In the genomic region with DNA sequence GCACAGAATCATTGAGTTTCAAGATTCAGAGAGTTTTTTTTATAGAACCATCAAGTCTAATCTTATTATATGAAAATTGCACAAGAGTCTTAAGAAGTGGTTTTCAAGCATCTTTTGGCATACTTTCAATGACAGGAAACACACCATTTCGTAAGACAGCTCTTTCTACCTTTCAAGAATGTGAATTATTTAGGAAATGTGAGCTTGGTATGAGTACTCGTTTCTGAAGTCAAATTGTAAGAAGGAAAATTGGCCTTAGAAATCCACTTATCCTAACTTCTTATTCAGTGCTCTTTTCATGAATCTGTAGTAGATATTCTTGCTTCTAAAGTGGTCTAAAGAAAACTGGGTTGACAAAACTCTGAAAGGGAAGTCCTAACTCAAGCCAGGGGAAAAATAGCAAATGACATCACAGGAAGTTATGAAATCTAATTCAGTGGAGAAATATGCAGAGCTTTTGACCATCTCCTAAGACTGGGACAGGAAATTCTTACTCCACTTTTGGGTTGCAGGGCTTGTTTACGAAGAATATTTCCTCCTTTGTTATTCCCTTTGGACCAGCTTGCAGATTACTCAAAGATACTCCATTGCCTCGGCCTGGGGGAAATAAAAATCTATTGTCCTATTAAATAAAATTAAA, we compare ENCODE assay signal across 10 cellular contexts. TPM values are rescaled to one million over a fixed set of nuclear protein-coding genes. Genes with fewer than 3 reads are reported as not detected.
DNase-seq lines count a peak whose midpoint lies in the region; ATAC-seq, FAIRE-seq and TF ChIP-seq lines count a peak whose summit lies in the region.
"Had no signal": no experiment of that assay in that cellular context is flagged by ENCODE, and none has a peak within 500 bp of the region (broad histone marks: within the 10 kb centered on the region; RNA-seq: fewer than 3 reads in every experiment).

No MANE protein-coding gene starts in this region.

- no peak for TF ChIP-seq POLR2A in HepG2 (IDR thresholded peaks at IDR 0.05; ENCODE audit: insufficient read depth in 1 of 2, low read depth in 2 of 2, low read length in 2 of 2)

- no peaks in the 10 kb centered on the region for H4K20me1 ChIP-seq in HepG2 (ENCODE audit: insufficient read depth, low read length)

- H3K36me3 ChIP-seq in liver (ENCODE audit: control insufficient read depth in 4 of 4, insufficient read depth in 3 of 4, low read depth in 1 of 4, low read length in 3 of 4) (peaks cover 0 to 2% (median 0%) of the 10 kb centered on the region in 4 donors), HepG2 (replicated peaks in 1 of 2; ENCODE audit: control insufficient read depth in 1 of 2, insufficient read depth in 2 of 2, low read length in 2 of 2) (no peaks in the 10 kb centered on the region), MG63 (no peaks in the 10 kb centered on the region)
- H3K36me3 ChIP-seq: BE2C had no signal

- TF ChIP-seq EP300 in HepG2 (IDR thresholded peaks at IDR 0.05; ENCODE audit: low read depth in 2 of 2, low read length in 2 of 2) (no peak), HepG2 (CRISPR knock-in tag; IDR thresholded peaks at IDR 0.05; ENCODE audit: borderline replicate concordance) (no peak)

- H3K36me3 Mint-ChIP-seq in mesothelial cell of epicardium: peaks cover 2% of the 10 kb centered on the region

- CTCF ChIA-PET in HepG2 (lab: Yijun Ruan, JAX; ENCODE audit: low intra/inter-chr PET ratio, low total read pairs): no interaction called here

- H3K4me3 ChIP-seq in liver (ENCODE audit: low read depth in 1 of 3, low read length in 3 of 3) (no peak overlapping the region), HepG2 (replicated peaks in 1 of 3; ENCODE audit: insufficient read depth in 1 of 3, low read depth in 2 of 3, low read length in 3 of 3) (no peak overlapping the region), MG63 (no peak overlapping the region)

- TF ChIP-seq CTCF in liver (IDR thresholded peaks at IDR 0.05; ENCODE audit: low read depth, low read length, missing input control): no peak
- no peak for TF ChIP-seq CTCF in HepG2 (CRISPR knock-in tag; IDR thresholded peaks at IDR 0.05)
- no peak for TF ChIP-seq CTCF in mesothelial cell of epicardium (IDR thresholded peaks at IDR 0.05; ENCODE audit: unreplicated experiment)

- H3K27me3 ChIP-seq in liver (ENCODE audit: control insufficient read depth in 4 of 4, insufficient read depth in 4 of 4, low read length in 3 of 4) (no peaks in the 10 kb centered on the region), HepG2 (ENCODE audit: control insufficient read depth in 1 of 2, insufficient read depth in 2 of 2, low read length in 2 of 2) (no peaks in the 10 kb centered on the region), MG63 (no peaks in the 10 kb centered on the region)
- H3K27me3 ChIP-seq: BE2C had no signal

- no peaks in the 10 kb centered on the region for H3K27me3 Mint-ChIP-seq in mesothelial cell of epicardium (ENCODE audit: low read depth)

- no peak overlapping the region for H3K4me3 Mint-ChIP-seq in mesothelial cell of epicardium

- POLR2A ChIA-PET in HepG2 (lab: Yijun Ruan, JAX): no interaction called here

- H3K4me2 ChIP-seq in HepG2 (ENCODE audit: low read depth, low read length): no peak overlapping the region

- H3K79me2 ChIP-seq in HepG2 (ENCODE audit: insufficient read depth, low read length): no peaks in the 10 kb centered on the region

- H3K4me1 Mint-ChIP-seq in mesothelial cell of epicardium: peaks cover 11% of the 10 kb centered on the region

- no TSS peak for BruUV-seq in HepG2 (replicated peaks; lab: Mats Ljungman, UMichigan)

- peak overlapping the region; percentile 52 for H3K27ac Mint-ChIP-seq in mesothelial cell of epicardium

- peaks cover 7% of the 10 kb centered on the region for H3K9me3 Mint-ChIP-seq in mesothelial cell of epicardium

- WGBS in liver: 54% methylated on average over 4 of the region's 4 CpGs
- under 1% methylated on average over 4 of the region's 4 CpGs for WGBS in HepG2 (ENCODE audit: low lambda C conversion rate)

- FAIRE-seq in HepG2 (lab: Jason Lieb, UNC): no peak

- H3K27ac ChIP-seq in liver (ENCODE audit: low read depth in 1 of 2, low read length in 2 of 2): peak overlapping the region in 1 of 2 donors; percentile 31
- no peak overlapping the region for H3K27ac ChIP-seq in HepG2 (ENCODE audit: extremely low read length, insufficient read depth, low read length)
- H3K27ac ChIP-seq in cingulate gyrus (ENCODE audit: low read depth, low read length): peak overlapping the region; percentile 30

- H3K9me3 ChIP-seq in liver (ENCODE audit: control insufficient read depth in 4 of 4, low read length in 3 of 4) (peaks cover 0 to 3% (median 0%) of the 10 kb centered on the region in 4 donors), HepG2 (ENCODE audit: low read length) (no peaks in the 10 kb centered on the region), MG63 (no peaks in the 10 kb centered on the region)
- H3K9me3 ChIP-seq: BE2C had no signal

- in situ Hi-C loops in HepG2 (cut with HindIII; ENCODE audit: extremely low pct_ligation_motif_present, low pct_unique_long_range_greater_than_20kb): no loop called here

- ATAC-seq in HepG2: no peak

- H2AFZ ChIP-seq in HepG2 (ENCODE audit: low read length): no peak overlapping the region

- TF ChIP-seq RAD21 in liver (IDR thresholded peaks at IDR 0.05): peak in 1 of 2 donors; percentile 14
- no peak for TF ChIP-seq RAD21 in HepG2 (CRISPR knock-in tag; IDR thresholded peaks at IDR 0.05)

- peaks cover 0 to 3% (median 0%) of the 10 kb centered on the region in 4 donors for H3K4me1 ChIP-seq in liver (ENCODE audit: control insufficient read depth in 4 of 4, insufficient read depth in 4 of 4, low read length in 3 of 4)
- no peaks in the 10 kb centered on the region for H3K4me1 ChIP-seq in HepG2 (ENCODE audit: insufficient read depth, low read length)

- H3K9ac ChIP-seq in liver (ENCODE audit: low read depth in 1 of 2, low read length in 2 of 2) (no peak overlapping the region), HepG2 (ENCODE audit: insufficient read depth, low read depth, low read length) (no peak overlapping the region)

- intact Hi-C loops in HepG2 (cut with micrococcal nuclease; ENCODE audit: unreplicated experiment): no loop called here

- DNase-seq in HepG2 (ENCODE audit: low spot score) (no peak), mesothelial cell of epicardium (ENCODE audit: low spot score in 2 of 2, unreplicated experiment in 2 of 2) (no peak), MG63 (no peak), HPDE6-E6E7 (ENCODE audit: extremely low spot score) (no peak), D341Med (ENCODE audit: low spot score) (no peak), epidermal melanocyte (ENCODE audit: insufficient read length, low spot score) (no peak)
- DNase-seq: BE2C, SHP77 treated with DMSO at 0.1 percent for 48 hours had no signal

TF ChIP-seq in liver, 16 proteins besides CTCF, POLR2A, EP300 and RAD21 (continues in another document):
- TF ChIP-seq ATF3 (IDR thresholded peaks at IDR 0.05): no peak
- TF ChIP-seq YY1 (IDR thresholded peaks at IDR 0.05): no peak
- TF ChIP-seq HNF4G (IDR thresholded peaks at IDR 0.05): no peak
- no peak for TF ChIP-seq MAX (IDR thresholded peaks at IDR 0.05)
- TF ChIP-seq GABPA (IDR thresholded peaks at IDR 0.05 in 1 of 2, conservative IDR thresholded peaks at IDR 0.05 in 1 of 2): peak; percentile 42 to 55

TF ChIP-seq in HepG2, 621 proteins besides CTCF, POLR2A, EP300 and RAD21:
- TF ChIP-seq KAT8 (CRISPR knock-in tag; IDR thresholded peaks at IDR 0.05): no peak
- TF ChIP-seq ZNF891 (CRISPR knock-in tag; IDR thresholded peaks at IDR 0.05): no peak
- no peak for TF ChIP-seq ZNF136 (CRISPR knock-in tag; IDR thresholded peaks at IDR 0.05; ENCODE audit: low read depth)
- no peak for TF ChIP-seq ZFP36 (IDR thresholded peaks at IDR 0.05; ENCODE audit: borderline replicate concordance, low read depth, low read length, partially characterized antibody)
- TF ChIP-seq ISX (CRISPR knock-in tag; conservative IDR thresholded peaks at IDR 0.05): no peak
- TF ChIP-seq NFYC (CRISPR knock-in tag; IDR thresholded peaks at IDR 0.05): no peak
- TF ChIP-seq ZNF598 (CRISPR knock-in tag; IDR thresholded peaks at IDR 0.05; ENCODE audit: borderline replicate concordance): no peak
- no peak for TF ChIP-seq NCOA2 (CRISPR knock-in tag; IDR thresholded peaks at IDR 0.05)
TF ChIP-seq in HepG2: peak in this region for 0.

RNA-seq across cellular contexts. Expression of gene OGFRL1, which starts 38.4 kb away (rescaled TPM):
- total RNA-seq in liver (1 to 10 TPM; 5.4 to 9.3 TPM), HepG2 (2016; rRNA removed; fragmentation: Illumina TruSeq; extraction: Trizol) (0.80 and 0.88 TPM in 2 replicates), mesothelial cell of epicardium (3.8 to 4.4 TPM (median 3.8 TPM) in 3 replicates)
- polyA plus RNA-seq in liver (1 to 10 TPM in 1 of 2 donors, under 1 TPM in 1; 0.71 to 1.3 TPM), HepG2 (2011; rRNA removed) (0.25 and 0.26 TPM in 2 replicates)
- total RNA-seq in HepG2 (2016; cell fraction: cytosol; rRNA removed; fragmentation: Illumina TruSeq; extraction: Trizol; ENCODE audit: low read depth): 0.61 and 0.62 TPM in 2 replicates
- 0.82 and 1.0 TPM in 2 replicates for total RNA-seq in HepG2 (2016; cell fraction: insoluble cytoplasmic fraction; rRNA removed; fragmentation: Illumina TruSeq; extraction: Trizol)
- 1.4 and 1.7 TPM in 2 replicates for total RNA-seq in HepG2 (2016; cell fraction: membrane; rRNA removed; fragmentation: Illumina TruSeq; extraction: Trizol)
- 0.75 and 1.8 TPM in 2 replicates for total RNA-seq in HepG2 (2016; cell fraction: nucleus; rRNA removed; fragmentation: Illumina TruSeq; extraction: Trizol)
- 0.15 and 0.24 TPM in 2 replicates for polyA plus RNA-seq in HepG2 (2011; cell fraction: cytosol; rRNA removed)
- polyA plus RNA-seq in HepG2 (2011; cell fraction: nucleus; rRNA removed): 0.10 and 0.38 TPM in 2 replicates
- 0.15 and 0.51 TPM in 2 replicates for polyA plus RNA-seq in HepG2 (2012)
- polyA plus RNA-seq in HepG2 (2016; cell fraction: cytosol; fragmentation: Illumina TruSeq; extraction: Trizol; ENCODE audit: low read depth): 1.1 TPM in 2 replicates
- 1.0 and 1.1 TPM in 2 replicates for polyA plus RNA-seq in HepG2 (2016; cell fraction: insoluble cytoplasmic fraction; fragmentation: Illumina TruSeq; extraction: Trizol; ENCODE audit: low read depth)
- 1.8 and 2.0 TPM in 2 replicates for polyA plus RNA-seq in HepG2 (2016; cell fraction: membrane; fragmentation: Illumina TruSeq; extraction: Trizol; ENCODE audit: low read depth)
- polyA plus RNA-seq in HepG2 (2016; cell fraction: nucleus; fragmentation: Illumina TruSeq; extraction: Trizol; ENCODE audit: insufficient read depth, low read depth): 0.83 and 1.0 TPM in 2 replicates
- polyA minus RNA-seq in HepG2 (2011; rRNA and poly(A)+ RNA removed; ENCODE audit: low replicate concordance): 0.28 and 5.8 TPM in 2 replicates
- polyA minus RNA-seq in HepG2 (2011; cell fraction: cytosol; rRNA and poly(A)+ RNA removed): 0.30 and 0.44 TPM in 2 replicates
- 1.9 and 2.7 TPM in 2 replicates for polyA minus RNA-seq in HepG2 (2011; cell fraction: nucleus; rRNA and poly(A)+ RNA removed)
- total RNA-seq in MG63 (2014; rRNA removed; shearing (Covaris generic); ENCODE audit: low replicate concordance): 3.5 and 5.8 TPM in 2 replicates
